ENCODE assay signal across 30 cellular contexts in genomic region chr4:22921891-22922290, GRCh38.
"Had no signal": no experiment of that assay in that cellular context is flagged by ENCODE, and none has a peak within 500 bp of the region (broad histone marks: within the 10 kb centered on the region; RNA-seq: fewer than 3 reads in every experiment).

No MANE protein-coding gene starts in this region.

- H3K4me2 ChIP-seq: neural progenitor cell, smooth muscle cell had no signal

- H3K36me3 ChIP-seq: colonic mucosa, gastrocnemius medialis, left lung, neural progenitor cell, prostate gland, right atrium auricular region, suprapubic skin, transverse colon, upper lobe of right lung, vagina had no signal

- H3K36me3 Mint-ChIP-seq: mesothelial cell of epicardium, naive B cell, neural progenitor cell had no signal

- DNase-seq: colonic mucosa; effector CD8-positive, alpha-beta T cell; endodermal cell; foreskin fibroblast; gastrocnemius medialis; kidney; left cardiac atrium; left lung; mesenchymal stem cell; mucosa of descending colon; naive B cell; stimulated activated CD4-positive, alpha-beta T cell treated with anti-CD3 and anti-CD28 coated beads, Interleukin-12 subunit alpha, Interleukin-12 subunit beta, amount 100 ng/mL, for 4 hours; stimulated activated CD4-positive, alpha-beta T cell treated with anti-CD3 and anti-CD28 coated beads, Interleukin-1b, Interleukin-23, amount 100 ng/mL, for 48 hours; stimulated activated CD4-positive, alpha-beta T cell treated with anti-CD3 and anti-CD28 coated beads, Interleukin-4, amount 100 ng/mL, for 1 hour; stimulated activated CD8-positive, alpha-beta memory T cell treated with anti-CD3 and anti-CD28 coated beads, Interleukin-4, amount 100 ng/mL, for 48 hours; stimulated activated naive CD4-positive, alpha-beta T cell; stimulated activated naive CD8-positive, alpha-beta T cell treated with anti-CD3 and anti-CD28 coated beads, Interleukin-15, amount 100 ng/mL, for 72 hours; transverse colon; upper lobe of right lung had no signal

- H3K9ac ChIP-seq: neural progenitor cell, parathyroid adenoma had no signal

- H3K9me3 Mint-ChIP-seq: dendritic cell treated with granulocyte-macrophage colony-stimulating factor and Interleukin-4, amounts not matched to agents 40 ng/mL and 50 ng/mL, for 4 days had no signal

- H3K27ac ChIP-seq: colonic mucosa, epithelial cell of prostate, gastrocnemius medialis, left lung, neural progenitor cell, parathyroid adenoma, prostate gland, right atrium auricular region, suprapubic skin, transverse colon, upper lobe of right lung, vagina had no signal

- H3K27me3 Mint-ChIP-seq: dendritic cell treated with granulocyte-macrophage colony-stimulating factor and Interleukin-4, amounts not matched to agents 40 ng/mL and 50 ng/mL, for 4 days; naive B cell; natural killer cell treated with Interleukin-12 subunit alpha and Interleukin-12 subunit beta and Interleukin-15 and Interleukin-18, amount 100 ng/mL, for 72 hours; stimulated activated naive CD8-positive, alpha-beta T cell treated with anti-CD3 and anti-CD28 coated beads, Interleukin-15, amount 100 ng/mL, for 72 hours had no signal

- H3K27ac Mint-ChIP-seq: dendritic cell treated with granulocyte-macrophage colony-stimulating factor and Interleukin-4, amounts not matched to agents 40 ng/mL and 50 ng/mL, for 4 days; endodermal cell; mesothelial cell of epicardium; naive B cell; natural killer cell treated with Interleukin-12 subunit alpha and Interleukin-12 subunit beta and Interleukin-15 and Interleukin-18, amount 100 ng/mL, for 72 hours; neural progenitor cell; stimulated activated naive CD8-positive, alpha-beta T cell treated with anti-CD3 and anti-CD28 coated beads, Interleukin-15, amount 100 ng/mL, for 72 hours had no signal

- H3K27me3 ChIP-seq: colonic mucosa, gastrocnemius medialis, left lung, neural progenitor cell, right atrium auricular region, suprapubic skin, transverse colon, upper lobe of right lung, vagina had no signal

- H3K4me1 ChIP-seq: colonic mucosa, gastrocnemius medialis, left lung, parathyroid adenoma, prostate gland, right atrium auricular region, suprapubic skin, transverse colon, upper lobe of right lung, vagina had no signal

- H3K4me3 ChIP-seq: colonic mucosa, gastrocnemius medialis, left lung, mucosa of descending colon, neural progenitor cell, prostate gland, right atrium auricular region, smooth muscle cell, suprapubic skin, transverse colon, upper lobe of right lung, vagina had no signal

- H3K4me3 Mint-ChIP-seq: dendritic cell treated with granulocyte-macrophage colony-stimulating factor and Interleukin-4, amounts not matched to agents 40 ng/mL and 50 ng/mL, for 4 days; endodermal cell; mesothelial cell of epicardium; naive B cell; natural killer cell treated with Interleukin-12 subunit alpha and Interleukin-12 subunit beta and Interleukin-15 and Interleukin-18, amount 100 ng/mL, for 72 hours; neural progenitor cell; stimulated activated naive CD8-positive, alpha-beta T cell treated with anti-CD3 and anti-CD28 coated beads, Interleukin-15, amount 100 ng/mL, for 72 hours had no signal

- H3K4me1 Mint-ChIP-seq: mesothelial cell of epicardium; naive B cell; neural progenitor cell; stimulated activated naive CD8-positive, alpha-beta T cell treated with anti-CD3 and anti-CD28 coated beads, Interleukin-15, amount 100 ng/mL, for 72 hours had no signal

- H3K9me3 ChIP-seq: colonic mucosa, gastrocnemius medialis, mucosa of descending colon, prostate gland, right atrium auricular region, suprapubic skin, transverse colon, upper lobe of right lung, vagina had no signal
